ENCODE assay signal across 14 cellular contexts in genomic region chr2:96602330-96602823, GRCh38. TPM values are rescaled to one million over a fixed set of nuclear protein-coding genes. Genes with fewer than 3 reads are reported as not detected.
DNase-seq lines count a peak whose midpoint lies in the region; ATAC-seq, FAIRE-seq and TF ChIP-seq lines count a peak whose summit lies in the region.
"Had no signal": no experiment of that assay in that cellular context is flagged by ENCODE, and none has a peak within 500 bp of the region (broad histone marks: within the 10 kb centered on the region; RNA-seq: fewer than 3 reads in every experiment).

No MANE protein-coding gene starts in this region.

- intact Hi-C loops in HCT116 (cut with micrococcal nuclease) (loop anchor here (2.0 kb wide), 1 partner anchor 198 kb away; no protein-coding TSS in a partner anchor), left lung (cut with DNase I) (no loop called here)
- intact Hi-C loops in activated T-helper 1 cell treated with anti-CD3 and anti-CD28 coated beads, Interleukin-12 subunit alpha, Interleukin-12 subunit beta, Interleukin-2, Interleukin-4 antibody, amounts not matched to agents 30 ng/mL and 10 ng/mL and 1 ng/mL, durations not matched to agents 14 hours and 24 hours and 36 hours (cut with micrococcal nuclease), result loop anchor here (5.0 kb wide), 1 partner anchor 35 kb away; the partner anchor contains the start of gene KANSL3

- H3K9ac ChIP-seq in BLaER1, result no peak overlapping the region
- H3K9ac ChIP-seq in HCT116 (ENCODE audit: low read length), result no peak overlapping the region

- no peak overlapping the region for H3K4me3 Mint-ChIP-seq in activated T-helper 1 cell treated with anti-CD3 and anti-CD28 coated beads, Interleukin-12 subunit alpha, Interleukin-12 subunit beta, Interleukin-2, Interleukin-4 antibody, amounts not matched to agents 30 ng/mL and 10 ng/mL and 1 ng/mL, durations not matched to agents 14 hours and 24 hours and 36 hours
- H3K4me3 Mint-ChIP-seq: activated T-cell treated with anti-CD3 and anti-CD28 coated beads, Interleukin-2, amount 50 U/mL, for 4 hours had no signal

- TF ChIP-seq RAD21 in HCT116 (IDR thresholded peaks at IDR 0.05; ENCODE audit: low read depth), result peak; percentile 50; the same call in 1 of the 2 replicates

- no peak for TF ChIP-seq POLR2A in HCT116 (IDR thresholded peaks at IDR 0.05; ENCODE audit: borderline replicate concordance, extremely low read depth, insufficient read depth, insufficient read length)

- no peaks in the 10 kb centered on the region for H3K27me3 Mint-ChIP-seq in activated T-helper 1 cell treated with anti-CD3 and anti-CD28 coated beads, Interleukin-12 subunit alpha, Interleukin-12 subunit beta, Interleukin-2, Interleukin-4 antibody, amounts not matched to agents 30 ng/mL and 10 ng/mL and 1 ng/mL, durations not matched to agents 14 hours and 24 hours and 36 hours (ENCODE audit: insufficient read depth)

- no peaks in the 10 kb centered on the region for H3K9me3 Mint-ChIP-seq in activated T-helper 1 cell treated with anti-CD3 and anti-CD28 coated beads, Interleukin-12 subunit alpha, Interleukin-12 subunit beta, Interleukin-2, Interleukin-4 antibody, amounts not matched to agents 30 ng/mL and 10 ng/mL and 1 ng/mL, durations not matched to agents 14 hours and 24 hours and 36 hours
- H3K9me3 Mint-ChIP-seq: activated T-cell treated with anti-CD3 and anti-CD28 coated beads, Interleukin-2, amount 50 U/mL, for 4 hours had no signal

- H3K4me2 ChIP-seq in BLaER1 (0 out of 2 replicates have a peak overlapping the region, but pooled peaks have one; percentile 15), HCT116 (ENCODE audit: low read length) (no peak overlapping the region)

- CTCF ChIA-PET in HCT116 (lab: Charles Lee), result no interaction called here

- H3K9me3 ChIP-seq in BLaER1, result no peaks in the 10 kb centered on the region
- no peaks in the 10 kb centered on the region for H3K9me3 ChIP-seq in HCT116 (ENCODE audit: control insufficient read depth in 1 of 2, insufficient read depth in 1 of 2, low read depth in 1 of 2, low read length in 2 of 2)
- no peaks in the 10 kb centered on the region for H3K9me3 ChIP-seq in left lung
- H3K9me3 ChIP-seq: BLaER1 treated with 17β-estradiol and CSF1 and Interleukin-3, amounts not matched to agents 10 nM and 100 nM; SJCRH30 had no signal

- no peak for FAIRE-seq in HTR-8/SVneo (lab: Jason Lieb, UNC)

- H3K4me1 Mint-ChIP-seq in activated T-helper 1 cell treated with anti-CD3 and anti-CD28 coated beads, Interleukin-12 subunit alpha, Interleukin-12 subunit beta, Interleukin-2, Interleukin-4 antibody, amounts not matched to agents 30 ng/mL and 10 ng/mL and 1 ng/mL, durations not matched to agents 14 hours and 24 hours and 36 hours (ENCODE audit: low read depth), result peaks cover 41% of the 10 kb centered on the region

- no peak for DNase-seq in HCT116 (ENCODE audit: low read depth, low spot score)
- DNase-seq in activated T-helper 1 cell treated with anti-CD3 and anti-CD28 coated beads, Interleukin-12 subunit alpha, Interleukin-12 subunit beta, Interleukin-2, Interleukin-4 antibody, amounts not matched to agents 30 ng/mL and 10 ng/mL and 1 ng/mL, durations not matched to agents 14 hours and 24 hours and 36 hours (ENCODE audit: low spot score), result no peak
- DNase-seq in left lung, result no peak
- DNase-seq in HTR-8/SVneo (ENCODE audit: insufficient read length, low spot score), result no peak
- no peak for DNase-seq in midbrain (lab: John Stamatoyannopoulos, UW)
- no peak for DNase-seq in T1000 (lab: John Stamatoyannopoulos, UW)
- DNase-seq in RKO (ENCODE audit: low spot score), result no peak
- DNase-seq: activated T-cell treated with anti-CD3 and anti-CD28 coated beads, Interleukin-2, amount 50 U/mL, for 4 hours; hippocampal formation; NCI-H524; SJCRH30; WERI-Rb-1 had no signal

- RAD21 ChIA-PET in HCT116 (lab: Charles Lee; ENCODE audit: low non-redundant PET in 1 of 2, low total read pairs in 2 of 2, uncharacterized antibody in 2 of 2, unreplicated experiment in 2 of 2), result no interaction called here

- BruUV-seq in HCT116 (replicated peaks; lab: Mats Ljungman, UMichigan), result no TSS peak

- no peaks in the 10 kb centered on the region for H3K27me3 ChIP-seq in BLaER1
- H3K27me3 ChIP-seq in HCT116 (ENCODE audit: insufficient read depth, low read length), result no peaks in the 10 kb centered on the region
- no peaks in the 10 kb centered on the region for H3K27me3 ChIP-seq in left lung
- H3K27me3 ChIP-seq: BLaER1 treated with 17β-estradiol and CSF1 and Interleukin-3, amounts not matched to agents 10 nM and 100 nM; SJCRH30 had no signal

- H3K36me3 Mint-ChIP-seq in activated T-helper 1 cell treated with anti-CD3 and anti-CD28 coated beads, Interleukin-12 subunit alpha, Interleukin-12 subunit beta, Interleukin-2, Interleukin-4 antibody, amounts not matched to agents 30 ng/mL and 10 ng/mL and 1 ng/mL, durations not matched to agents 14 hours and 24 hours and 36 hours (ENCODE audit: low read depth), result peaks cover 68% of the 10 kb centered on the region

- no peak overlapping the region for H3K27ac ChIP-seq in BLaER1
- H3K27ac ChIP-seq in HCT116 (ENCODE audit: low read depth, low read length), result no peak overlapping the region
- no peak overlapping the region for H3K27ac ChIP-seq in left lung
- H3K27ac ChIP-seq: BLaER1 treated with 17β-estradiol and CSF1 and Interleukin-3, amounts not matched to agents 10 nM and 100 nM; SJCRH30; WERI-Rb-1 had no signal

- no peak overlapping the region for H2AFZ ChIP-seq in HCT116 (ENCODE audit: low read depth, low read length, poor library complexity, severe bottlenecking)

- TF ChIP-seq CTCF in HCT116 (IDR thresholded peaks at IDR 0.05 in 2 of 3, conservative IDR thresholded peaks at IDR 0.05 in 1 of 3; ENCODE audit: borderline replicate concordance in 1 of 3, insufficient read depth in 1 of 3, low read depth in 2 of 3, low read length in 2 of 3) (peak; percentile 23 to 30 (median 27); a peak in 2 of 6 replicates), left lung (IDR thresholded peaks at IDR 0.05) (no peak)

- ATAC-seq in HCT116 (peak; percentile 69; the same call in 1 of the 2 replicates), left lung (peak; percentile 64)

- H3K9me2 ChIP-seq in HCT116 (ENCODE audit: insufficient read depth), result no peaks in the 10 kb centered on the region

- H4K20me1 ChIP-seq in BLaER1, result peaks cover 41% of the 10 kb centered on the region
- H4K20me1 ChIP-seq in HCT116 (ENCODE audit: insufficient read depth), result no peaks in the 10 kb centered on the region

- 0 out of 2 replicates have a peak, but pooled peaks cover 4% of the 10 kb centered on the region for H3K79me2 ChIP-seq in HCT116 (ENCODE audit: insufficient read depth, low read length)

- POLR2A ChIA-PET in HCT116 (lab: Charles Lee), result no interaction called here

- H3K4me1 ChIP-seq in BLaER1 (peaks cover 17% of the 10 kb centered on the region), HCT116 (ENCODE audit: control insufficient read depth in 1 of 2, insufficient read depth in 2 of 2, low read length in 2 of 2) (no peaks in the 10 kb centered on the region), left lung (peaks cover 0 to 4% of the 10 kb centered on the region in 2 donors)
- H3K4me1 ChIP-seq: SJCRH30 had no signal

- H3K27ac Mint-ChIP-seq in activated T-helper 1 cell treated with anti-CD3 and anti-CD28 coated beads, Interleukin-12 subunit alpha, Interleukin-12 subunit beta, Interleukin-2, Interleukin-4 antibody, amounts not matched to agents 30 ng/mL and 10 ng/mL and 1 ng/mL, durations not matched to agents 14 hours and 24 hours and 36 hours, result peak overlapping the region; percentile 47

- H3K36me3 ChIP-seq in BLaER1 (peaks cover 98% of the 10 kb centered on the region), HCT116 (ENCODE audit: control insufficient read depth in 1 of 2, insufficient read depth in 2 of 2, low read length in 2 of 2) (peaks cover 59 to 68% of the 10 kb centered on the region in 2 experiments), left lung (peaks cover 0 to 99% of the 10 kb centered on the region in 2 donors)

- no peak overlapping the region for H3K4me3 ChIP-seq in BLaER1
- H3K4me3 ChIP-seq in HCT116 (replicated peaks in 1 of 2; ENCODE audit: low read depth in 1 of 2, low read length in 2 of 2), result no peak overlapping the region
- no peak overlapping the region for H3K4me3 ChIP-seq in left lung
- H3K4me3 ChIP-seq: BLaER1 treated with 17β-estradiol and CSF1 and Interleukin-3, amounts not matched to agents 10 nM and 100 nM; SJCRH30 had no signal

TF ChIP-seq in HCT116, 20 proteins besides CTCF, POLR2A, EP300 and RAD21 (continues in another document):
- TF ChIP-seq YY1 (IDR thresholded peaks at IDR 0.05; ENCODE audit: extremely low read depth, insufficient replicate concordance, low read depth, low read length) (no peak), EZH2 (IDR thresholded peaks at IDR 0.05) (no peak), MAX (IDR thresholded peaks at IDR 0.05) (no peak), SRF (IDR thresholded peaks at IDR 0.05; ENCODE audit: low read depth) (no peak)

RNA-seq across cellular contexts. Expression of gene KANSL3, which starts 35.7 kb away (rescaled TPM):
- total RNA-seq in HCT116 (2021; ENCODE audit: unreplicated experiment) (35.8 TPM), left lung (10 to 100 TPM; 39.9 to 41.2 TPM)
- polyA plus RNA-seq in HCT116 (2012), result 24.6 and 27.7 TPM in 2 replicates
- total RNA-seq in activated T-helper 1 cell treated with anti-CD3 and anti-CD28 coated beads, Interleukin-12 subunit alpha, Interleukin-12 subunit beta, Interleukin-2, Interleukin-4 antibody, amounts not matched to agents 30 ng/mL and 10 ng/mL and 1 ng/mL, durations not matched to agents 14 hours and 24 hours and 36 hours, result 51.8 and 55.0 TPM in 2 replicates

RNA-seq across cellular contexts. Expression of gene FER1L5, which starts 40.2 kb away (rescaled TPM):
- 0.91 TPM for total RNA-seq in HCT116 (2021; ENCODE audit: unreplicated experiment)
- 0.14 and 0.24 TPM in 2 replicates for polyA plus RNA-seq in HCT116 (2012)
- not detected in 2 replicates for total RNA-seq in activated T-helper 1 cell treated with anti-CD3 and anti-CD28 coated beads, Interleukin-12 subunit alpha, Interleukin-12 subunit beta, Interleukin-2, Interleukin-4 antibody, amounts not matched to agents 30 ng/mL and 10 ng/mL and 1 ng/mL, durations not matched to agents 14 hours and 24 hours and 36 hours
- under 1 TPM; 0.29 to 0.35 TPM for total RNA-seq in left lung
- total RNA-seq: activated T-cell treated with anti-CD3 and anti-CD28 coated beads, Interleukin-2, amount 50 U/mL, for 4 hours had no signal

Comparison
In these comparisons a context has a peak if more than half of its experiments do, and no peak if none do; other contexts are left out.
1. CTCF ChIP-seq: peak in HCT116 (3 of 3); none in left lung (0 of 2).
2. intact Hi-C loops: an anchor here in HCT116 (2.0 kb wide) and activated T-helper 1 cell treated with anti-CD3 and anti-CD28 coated beads, Interleukin-12 subunit alpha, Interleukin-12 subunit beta, Interleukin-2, Interleukin-4 antibody, amounts not matched to agents 30 ng/mL and 10 ng/mL and 1 ng/mL, durations not matched to agents 14 hours and 24 hours and 36 hours (5.0 kb wide); none called in left lung.